1 cellular context compared by ENCODE assay signal in genomic region chr2:12090590-12090989, GRCh38.
TF ChIP-seq lines count a peak whose summit lies in the region.

No MANE protein-coding gene starts in this region.

TF ChIP-seq in GM23338, 12 proteins besides CTCF, POLR2A, EP300 and RAD21 (continued from another document):
- TF ChIP-seq, protein P1, sequence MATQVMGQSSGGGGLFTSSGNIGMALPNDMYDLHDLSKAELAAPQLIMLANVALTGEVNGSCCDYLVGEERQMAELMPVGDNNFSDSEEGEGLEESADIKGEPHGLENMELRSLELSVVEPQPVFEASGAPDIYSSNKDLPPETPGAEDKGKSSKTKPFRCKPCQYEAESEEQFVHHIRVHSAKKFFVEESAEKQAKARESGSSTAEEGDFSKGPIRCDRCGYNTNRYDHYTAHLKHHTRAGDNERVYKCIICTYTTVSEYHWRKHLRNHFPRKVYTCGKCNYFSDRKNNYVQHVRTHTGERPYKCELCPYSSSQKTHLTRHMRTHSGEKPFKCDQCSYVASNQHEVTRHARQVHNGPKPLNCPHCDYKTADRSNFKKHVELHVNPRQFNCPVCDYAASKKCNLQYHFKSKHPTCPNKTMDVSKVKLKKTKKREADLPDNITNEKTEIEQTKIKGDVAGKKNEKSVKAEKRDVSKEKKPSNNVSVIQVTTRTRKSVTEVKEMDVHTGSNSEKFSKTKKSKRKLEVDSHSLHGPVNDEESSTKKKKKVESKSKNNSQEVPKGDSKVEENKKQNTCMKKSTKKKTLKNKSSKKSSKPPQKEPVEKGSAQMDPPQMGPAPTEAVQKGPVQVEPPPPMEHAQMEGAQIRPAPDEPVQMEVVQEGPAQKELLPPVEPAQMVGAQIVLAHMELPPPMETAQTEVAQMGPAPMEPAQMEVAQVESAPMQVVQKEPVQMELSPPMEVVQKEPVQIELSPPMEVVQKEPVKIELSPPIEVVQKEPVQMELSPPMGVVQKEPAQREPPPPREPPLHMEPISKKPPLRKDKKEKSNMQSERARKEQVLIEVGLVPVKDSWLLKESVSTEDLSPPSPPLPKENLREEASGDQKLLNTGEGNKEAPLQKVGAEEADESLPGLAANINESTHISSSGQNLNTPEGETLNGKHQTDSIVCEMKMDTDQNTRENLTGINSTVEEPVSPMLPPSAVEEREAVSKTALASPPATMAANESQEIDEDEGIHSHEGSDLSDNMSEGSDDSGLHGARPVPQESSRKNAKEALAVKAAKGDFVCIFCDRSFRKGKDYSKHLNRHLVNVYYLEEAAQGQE (IDR thresholded peaks at IDR 0.05; ENCODE audit: unreplicated experiment) = no peak
- TF ChIP-seq CREB1 (CRISPR knock-in tag; IDR thresholded peaks at IDR 0.05; ENCODE audit: low read depth) (no peak), NANOG (IDR thresholded peaks at IDR 0.05; ENCODE audit: borderline replicate concordance) (no peak), ZNF331 (CRISPR knock-in tag; IDR thresholded peaks at IDR 0.05; ENCODE audit: low read depth) (no peak), STAT1 (IDR thresholded peaks at IDR 0.05; ENCODE audit: unreplicated experiment) (no peak)
- TF ChIP-seq, protein P2, sequence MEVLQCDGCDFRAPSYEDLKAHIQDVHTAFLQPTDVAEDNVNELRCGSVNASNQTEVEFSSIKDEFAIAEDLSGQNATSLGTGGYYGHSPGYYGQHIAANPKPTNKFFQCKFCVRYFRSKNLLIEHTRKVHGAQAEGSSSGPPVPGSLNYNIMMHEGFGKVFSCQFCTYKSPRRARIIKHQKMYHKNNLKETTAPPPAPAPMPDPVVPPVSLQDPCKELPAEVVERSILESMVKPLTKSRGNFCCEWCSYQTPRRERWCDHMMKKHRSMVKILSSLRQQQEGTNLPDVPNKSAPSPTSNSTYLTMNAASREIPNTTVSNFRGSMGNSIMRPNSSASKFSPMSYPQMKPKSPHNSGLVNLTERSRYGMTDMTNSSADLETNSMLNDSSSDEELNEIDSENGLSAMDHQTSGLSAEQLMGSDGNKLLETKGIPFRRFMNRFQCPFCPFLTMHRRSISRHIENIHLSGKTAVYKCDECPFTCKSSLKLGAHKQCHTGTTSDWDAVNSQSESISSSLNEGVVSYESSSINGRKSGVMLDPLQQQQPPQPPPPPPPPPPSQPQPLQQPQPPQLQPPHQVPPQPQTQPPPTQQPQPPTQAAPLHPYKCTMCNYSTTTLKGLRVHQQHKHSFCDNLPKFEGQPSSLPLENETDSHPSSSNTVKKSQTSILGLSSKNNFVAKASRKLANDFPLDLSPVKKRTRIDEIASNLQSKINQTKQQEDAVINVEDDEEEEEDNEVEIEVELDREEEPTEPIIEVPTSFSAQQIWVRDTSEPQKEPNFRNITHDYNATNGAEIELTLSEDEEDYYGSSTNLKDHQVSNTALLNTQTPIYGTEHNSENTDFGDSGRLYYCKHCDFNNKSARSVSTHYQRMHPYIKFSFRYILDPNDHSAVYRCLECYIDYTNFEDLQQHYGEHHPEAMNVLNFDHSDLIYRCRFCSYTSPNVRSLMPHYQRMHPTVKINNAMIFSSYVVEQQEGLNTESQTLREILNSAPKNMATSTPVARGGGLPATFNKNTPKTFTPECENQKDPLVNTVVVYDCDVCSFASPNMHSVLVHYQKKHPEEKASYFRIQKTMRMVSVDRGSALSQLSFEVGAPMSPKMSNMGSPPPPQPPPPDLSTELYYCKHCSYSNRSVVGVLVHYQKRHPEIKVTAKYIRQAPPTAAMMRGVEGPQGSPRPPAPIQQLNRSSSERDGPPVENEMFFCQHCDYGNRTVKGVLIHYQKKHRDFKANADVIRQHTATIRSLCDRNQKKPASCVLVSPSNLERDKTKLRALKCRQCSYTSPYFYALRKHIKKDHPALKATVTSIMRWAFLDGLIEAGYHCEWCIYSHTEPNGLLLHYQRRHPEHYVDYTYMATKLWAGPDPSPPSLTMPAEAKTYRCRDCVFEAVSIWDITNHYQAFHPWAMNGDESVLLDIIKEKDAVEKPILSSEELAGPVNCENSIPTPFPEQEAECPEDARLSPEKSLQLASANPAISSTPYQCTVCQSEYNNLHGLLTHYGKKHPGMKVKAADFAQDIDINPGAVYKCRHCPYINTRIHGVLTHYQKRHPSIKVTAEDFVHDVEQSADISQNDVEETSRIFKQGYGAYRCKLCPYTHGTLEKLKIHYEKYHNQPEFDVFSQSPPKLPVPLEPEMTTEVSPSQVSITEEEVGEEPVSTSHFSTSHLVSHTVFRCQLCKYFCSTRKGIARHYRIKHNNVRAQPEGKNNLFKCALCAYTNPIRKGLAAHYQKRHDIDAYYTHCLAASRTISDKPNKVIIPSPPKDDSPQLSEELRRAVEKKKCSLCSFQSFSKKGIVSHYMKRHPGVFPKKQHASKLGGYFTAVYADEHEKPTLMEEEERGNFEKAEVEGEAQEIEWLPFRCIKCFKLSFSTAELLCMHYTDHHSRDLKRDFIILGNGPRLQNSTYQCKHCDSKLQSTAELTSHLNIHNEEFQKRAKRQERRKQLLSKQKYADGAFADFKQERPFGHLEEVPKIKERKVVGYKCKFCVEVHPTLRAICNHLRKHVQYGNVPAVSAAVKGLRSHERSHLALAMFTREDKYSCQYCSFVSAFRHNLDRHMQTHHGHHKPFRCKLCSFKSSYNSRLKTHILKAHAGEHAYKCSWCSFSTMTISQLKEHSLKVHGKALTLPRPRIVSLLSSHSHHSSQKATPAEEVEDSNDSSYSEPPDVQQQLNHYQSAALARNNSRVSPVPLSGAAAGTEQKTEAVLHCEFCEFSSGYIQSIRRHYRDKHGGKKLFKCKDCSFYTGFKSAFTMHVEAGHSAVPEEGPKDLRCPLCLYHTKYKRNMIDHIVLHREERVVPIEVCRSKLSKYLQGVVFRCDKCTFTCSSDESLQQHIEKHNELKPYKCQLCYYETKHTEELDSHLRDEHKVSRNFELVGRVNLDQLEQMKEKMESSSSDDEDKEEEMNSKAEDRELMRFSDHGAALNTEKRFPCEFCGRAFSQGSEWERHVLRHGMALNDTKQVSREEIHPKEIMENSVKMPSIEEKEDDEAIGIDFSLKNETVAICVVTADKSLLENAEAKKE (CRISPR knock-in tag; IDR thresholded peaks at IDR 0.05) = no peak
